In genomic region chr1:244672961-244673695, GRCh38 we compare ENCODE assay signal across 13 cellular contexts. TPM values are rescaled to one million over a fixed set of nuclear protein-coding genes. Genes with fewer than 3 reads are reported as not detected.
DNase-seq lines count a peak whose midpoint lies in the region; ATAC-seq, FAIRE-seq and TF ChIP-seq lines count a peak whose summit lies in the region.
"Had no signal": no experiment of that assay in that cellular context is flagged by ENCODE, and none has a peak within 500 bp of the region (broad histone marks: within the 10 kb centered on the region; RNA-seq: fewer than 3 reads in every experiment).

No MANE protein-coding gene starts in this region.

- peak; percentile 89 to 94 for ATAC-seq in left cardiac atrium
- ATAC-seq: natural killer cell treated with Interleukin-12 subunit alpha and Interleukin-12 subunit beta and Interleukin-15 and Interleukin-18, amount 100 ng/mL, for 72 hours had no signal

- H3K27ac ChIP-seq in angular gyrus (ENCODE audit: low read depth, low read length) (peak overlapping the region; percentile 19), sigmoid colon (peak overlapping the region; percentile 59 to 73 (median 70))
- H3K27ac ChIP-seq: SJSA1 had no signal

- no peak for TF ChIP-seq EP300 in sigmoid colon (IDR thresholded peaks at IDR 0.05)

- WGBS in sigmoid colon, 2 donors, result 55 to 58% methylated on average over 4 of the region's 4 CpGs

- TF ChIP-seq CTCF in sigmoid colon (IDR thresholded peaks at IDR 0.05), result no peak

- no peaks in the 10 kb centered on the region for H3K9me3 ChIP-seq in sigmoid colon
- H3K9me3 ChIP-seq: SJSA1 had no signal

- H3K36me3 ChIP-seq in sigmoid colon, result no peaks in the 10 kb centered on the region

- H3K4me1 ChIP-seq in sigmoid colon, result peaks cover 0 to 23% (median 17%) of the 10 kb centered on the region in 4 donors

- intact Hi-C loops in left cardiac atrium (cut with DNase I) (no loop called here), sigmoid colon (cut with DNase I) (no loop called here)

- TF ChIP-seq POLR2A in sigmoid colon (IDR thresholded peaks at IDR 0.05) (no peak), GM12891 (IDR thresholded peaks at IDR 0.05; ENCODE audit: low read depth, low read length) (no peak)

- DNase-seq in DMS 273 treated with DMSO at 0.1 percent for 48 hours (lab: John Stamatoyannopoulos, UW) (peak; percentile 19), left cardiac atrium (peak; percentile 46), sigmoid colon (no peak), HuH-7.5 (ENCODE audit: low spot score) (no peak), NCI-H748 (lab: John Stamatoyannopoulos, UW; ENCODE audit: unreplicated experiment) (no peak), GM12891 (ENCODE audit: insufficient read length, low spot score) (no peak), NCI-H187 (lab: John Stamatoyannopoulos, UW) (no peak)
- DNase-seq: activated CD4-positive, alpha-beta T cell treated with anti-CD3 and anti-CD28 coated beads for 1 hour; effector CD8-positive, alpha-beta T cell; stimulated activated CD4-positive, alpha-beta T cell treated with anti-CD3 and anti-CD28 coated beads, Interleukin-2, amount 100 ng/mL, for 48 hours had no signal

- FAIRE-seq in GM12891 (lab: Jason Lieb, UNC), result no peak

- no peaks in the 10 kb centered on the region for H3K27me3 ChIP-seq in sigmoid colon
- H3K27me3 ChIP-seq: SJSA1 had no signal

- H3K4me3 ChIP-seq in sigmoid colon, result peak overlapping the region in 1 of 4 donors; percentile 6
- H3K4me3 ChIP-seq: SJSA1 had no signal

TF ChIP-seq in GM12891, 5 proteins besides CTCF, POLR2A, EP300 and RAD21:
- no peak for TF ChIP-seq POU2F2 (IDR thresholded peaks at IDR 0.05; ENCODE audit: low read depth, low read length)
- no peak for TF ChIP-seq TAF1 (IDR thresholded peaks at IDR 0.05; ENCODE audit: low read depth, low read length)
- no peak for TF ChIP-seq SPI1 (IDR thresholded peaks at IDR 0.05; ENCODE audit: low read depth, low read length)
- no peak for TF ChIP-seq PAX5 (IDR thresholded peaks at IDR 0.05; ENCODE audit: insufficient read depth, low read length, severe bottlenecking)
- no peak for TF ChIP-seq POLR2AphosphoS5 (IDR thresholded peaks at IDR 0.05; ENCODE audit: low read depth, low read length)

RNA-seq across cellular contexts. Expression of gene DESI2, which starts 20.2 kb away (rescaled TPM):
- total RNA-seq in left cardiac atrium (10 to 100 TPM; 20.0 to 22.2 TPM), sigmoid colon (10 to 100 TPM; 34.2 to 37.3 (median 36.9) TPM)
- 10 to 100 TPM; 15.0 to 24.5 (median 17.0) TPM for polyA plus RNA-seq in sigmoid colon
- 4.1 TPM for polyA plus RNA-seq in GM12891 (2012; ENCODE audit: low read depth, missing spikeins)

Comparison
In these comparisons a context has a peak if more than half of its experiments do, and no peak if none do; other contexts are left out.
1. DNase-seq: peak in DMS 273 treated with DMSO at 0.1 percent for 48 hours (single experiment) and left cardiac atrium (single experiment); none in sigmoid colon (single experiment), HuH-7.5 (single experiment), NCI-H748 (single experiment), GM12891 (single experiment) and NCI-H187 (0 of 2).